ENCODE assay signal across 6 cellular contexts in the genomic region with DNA sequence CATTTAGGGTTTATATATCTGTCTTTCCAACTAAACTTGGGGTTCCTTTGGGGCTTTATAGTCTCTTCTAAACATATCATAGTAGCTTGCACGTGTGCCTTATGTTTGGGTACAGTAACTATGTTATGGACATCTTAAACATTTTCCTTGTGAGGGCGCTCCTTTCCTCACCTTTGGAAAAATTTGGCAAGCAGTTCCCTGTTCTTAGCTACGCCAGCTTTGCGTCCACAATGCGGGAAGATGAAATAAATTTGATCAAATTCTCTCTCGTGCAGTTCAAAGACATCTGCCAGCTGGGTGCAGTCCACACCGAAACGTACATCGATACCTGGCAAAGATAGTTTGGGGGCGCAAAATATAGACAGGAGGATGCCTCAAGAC. TPM values are rescaled to one million over a fixed set of nuclear protein-coding genes. Genes with fewer than 3 reads are reported as not detected.
A peak's percentile ranks its signal among the peaks of the same experiment; 100 is the strongest.
DNase-seq lines count a peak whose midpoint lies in the region; ATAC-seq and TF ChIP-seq lines count a peak whose summit lies in the region.

No MANE protein-coding gene starts in this region.

- ATAC-seq in GM21367 (IDR thresholded peaks at IDR 0.05; ENCODE audit: unreplicated experiment) (peak; percentile 3), GM18519 (IDR thresholded peaks at IDR 0.05; ENCODE audit: low FRiP score, unreplicated experiment) (no peak)

- H3K27ac ChIP-seq in dorsolateral prefrontal cortex (peak overlapping the region; percentile 77 to 99 (median 95)), rectal smooth muscle tissue (ENCODE audit: low read depth, low read length) (peak overlapping the region; percentile 94)

- peak overlapping the region; percentile 87 for H3K4me3 ChIP-seq in Jurkat, Clone E6-1 (ENCODE audit: low read length)
- H3K4me3 ChIP-seq in dorsolateral prefrontal cortex: peak overlapping the region; percentile 54 to 99 (median 81)
- H3K4me3 ChIP-seq in rectal smooth muscle tissue (ENCODE audit: low read length): peak overlapping the region; percentile 83

- peak overlapping the region; percentile 22 for H3K9ac ChIP-seq in rectal smooth muscle tissue (ENCODE audit: low read length)

- TF ChIP-seq CTCF in dorsolateral prefrontal cortex (IDR thresholded peaks at IDR 0.05 in 54 of 56, conservative IDR thresholded peaks at IDR 0.05 in 2 of 56; ENCODE audit: low read depth in 1 of 56, partially characterized antibody in 56 of 56): no peak

- no peaks in the 10 kb centered on the region for H3K27me3 ChIP-seq in dorsolateral prefrontal cortex
- H3K27me3 ChIP-seq in rectal smooth muscle tissue (ENCODE audit: control insufficient read depth, insufficient read depth, low read length): no peaks in the 10 kb centered on the region

- DNase-seq in Jurkat, Clone E6-1 (ENCODE audit: low read depth, low spot score): no peak
- DNase-seq in dorsolateral prefrontal cortex (peak in 1 of 10 donors; percentile 7), HK-2 (ENCODE audit: unreplicated experiment) (no peak)

- intact Hi-C loops in dorsolateral prefrontal cortex (cut with DNase I): loop anchor here (2.0 to 10.0 kb wide), 6 partner anchors 49 to 406 kb away; a partner anchor contains a TSS

- peaks cover 3% of the 10 kb centered on the region for H3K4me1 ChIP-seq in rectal smooth muscle tissue (ENCODE audit: control insufficient read depth, insufficient read depth, low read length)

- no peaks in the 10 kb centered on the region for H3K36me3 ChIP-seq in rectal smooth muscle tissue (ENCODE audit: control insufficient read depth, insufficient read depth, low read length)

RNA-seq across cellular contexts. Expression of a gene that starts 0.6 kb away (rescaled TPM):
- 5.2 TPM for polyA plus RNA-seq in Jurkat, Clone E6-1 (2012; ENCODE audit: insufficient read depth, insufficient read length)
- total RNA-seq in dorsolateral prefrontal cortex: 1 to 10 TPM in 116 of 120 experiments, under 1 TPM in 4; 0.69 to 3.4 (median 1.9) TPM

RNA-seq across cellular contexts. Expression of a gene that starts 1.0 kb away (rescaled TPM):
- 87.1 TPM for polyA plus RNA-seq in Jurkat, Clone E6-1 (2012; ENCODE audit: insufficient read depth, insufficient read length)
- total RNA-seq in dorsolateral prefrontal cortex: 10 to 100 TPM in 114 of 120 experiments, 1 to 10 TPM in 6; 7.3 to 30.0 (median 16.4) TPM

RNA-seq across cellular contexts. Expression of a gene that starts 7.0 kb away (rescaled TPM):
- polyA plus RNA-seq in Jurkat, Clone E6-1 (2012; ENCODE audit: insufficient read depth, insufficient read length): 34.7 TPM
- 10 to 100 TPM; 27.6 to 49.9 (median 37.3) TPM for total RNA-seq in dorsolateral prefrontal cortex

RNA-seq across cellular contexts. Expression of a gene that starts 33.2 kb away (rescaled TPM):
- polyA plus RNA-seq in Jurkat, Clone E6-1 (2012; ENCODE audit: insufficient read depth, insufficient read length): not detected
- 1,000 to 10,000 TPM in 61 of 120 experiments, 100 to 1,000 TPM in 59; 265 to 3,917 (median 1,020) TPM for total RNA-seq in dorsolateral prefrontal cortex

RNA-seq across cellular contexts. Expression of a gene that starts 34.2 kb away (rescaled TPM):
- not detected for polyA plus RNA-seq in Jurkat, Clone E6-1 (2012; ENCODE audit: insufficient read depth, insufficient read length)
- 10 to 100 TPM in 1 of 120 experiments, 1 to 10 TPM in 113, under 1 TPM in 6; 0.56 to 10.0 (median 2.8) TPM for total RNA-seq in dorsolateral prefrontal cortex
